In the genomic region with DNA sequence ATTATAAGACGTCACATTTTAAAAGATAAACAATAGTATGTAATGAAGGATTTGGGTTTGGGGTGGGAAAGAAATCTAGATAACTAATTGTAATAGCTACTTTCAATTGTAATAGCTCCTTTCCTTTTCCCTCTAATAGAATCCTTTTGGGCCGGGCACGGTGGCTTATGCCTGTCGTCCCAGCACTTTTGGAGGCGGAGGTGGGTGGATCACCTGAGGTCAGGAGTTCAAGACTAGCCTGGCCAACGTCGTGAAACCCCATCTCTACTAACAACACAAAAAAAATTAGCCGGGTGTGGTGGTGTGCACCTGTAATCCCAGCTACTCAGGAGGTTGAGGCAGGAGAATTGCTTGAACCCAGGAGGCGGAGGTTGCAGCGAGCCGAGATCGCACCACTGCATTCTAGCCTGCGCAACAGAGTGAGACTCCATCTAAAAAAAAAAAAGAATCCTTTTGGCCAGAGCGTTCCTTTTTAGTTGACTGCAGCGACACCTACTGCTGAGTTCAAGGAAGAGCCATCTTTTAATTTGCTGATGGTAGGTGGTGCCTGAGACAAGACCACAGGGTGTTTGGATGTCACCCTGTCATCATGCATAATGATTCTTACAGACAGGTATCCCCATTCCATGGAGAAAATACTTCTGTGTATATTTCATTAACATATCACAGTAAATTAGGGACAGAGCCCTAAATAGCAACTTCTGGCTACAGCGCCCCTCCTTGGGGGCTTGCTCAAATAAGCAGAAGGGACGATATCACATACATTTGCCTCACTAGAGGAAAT, we compare ENCODE assay signal across 8 cellular contexts.
DNase-seq lines count a peak whose midpoint lies in the region; ATAC-seq and TF ChIP-seq lines count a peak whose summit lies in the region.

No MANE protein-coding gene starts in this region.

- 31% methylated on average over 15 of the region's 17 CpGs for WGBS in esophagus muscularis mucosa
- WGBS in testis, 2 donors = 42 to 48% methylated on average over 17 of the region's 17 CpGs

- peaks cover 9 to 12% (median 12%) of the 10 kb centered on the region in 3 donors for H3K27me3 Mint-ChIP-seq in naive B cell

- peaks cover 0 to 4% (median 0%) of the 10 kb centered on the region in 7 donors for H3K9me3 Mint-ChIP-seq in naive B cell

- H3K4me1 ChIP-seq in BE2C (no peaks in the 10 kb centered on the region), esophagus muscularis mucosa (peaks cover 3 to 11% (median 5%) of the 10 kb centered on the region in 4 donors), testis (no peaks in the 10 kb centered on the region)

- H3K27ac ChIP-seq in esophagus muscularis mucosa (replicated peaks in 1 of 4) = no peak overlapping the region
- no peak overlapping the region for H3K27ac ChIP-seq in testis

- ATAC-seq in GM18870 (IDR thresholded peaks at IDR 0.05; ENCODE audit: unreplicated experiment) (peak; percentile 69), HG03378 (IDR thresholded peaks at IDR 0.05; ENCODE audit: unreplicated experiment) (peak; percentile 81), naive B cell (ENCODE audit: low read depth in 2 of 2) (peak; percentile 32 to 50)

- TF ChIP-seq CTCF in BE2C (IDR thresholded peaks at IDR 0.05; ENCODE audit: low read depth, low read length) (peak; percentile 79), esophagus muscularis mucosa (IDR thresholded peaks at IDR 0.05) (peak; percentile 67 to 77 (median 76)), testis (IDR thresholded peaks at IDR 0.05) (peak; percentile 47 to 70 (median 62))

- H3K36me3 ChIP-seq in BE2C = no peaks in the 10 kb centered on the region
- H3K36me3 ChIP-seq in esophagus muscularis mucosa = no peaks in the 10 kb centered on the region
- no peaks in the 10 kb centered on the region for H3K36me3 ChIP-seq in testis (ENCODE audit: low read depth, missing control alignments)

- H3K36me3 Mint-ChIP-seq in naive B cell = no peaks in the 10 kb centered on the region

- no peak for TF ChIP-seq POLR2A in esophagus muscularis mucosa (IDR thresholded peaks at IDR 0.05; ENCODE audit: low read depth)
- no peak for TF ChIP-seq POLR2A in testis (IDR thresholded peaks at IDR 0.05)

- no peaks in the 10 kb centered on the region for H3K9me3 ChIP-seq in BE2C
- no peaks in the 10 kb centered on the region for H3K9me3 ChIP-seq in esophagus muscularis mucosa
- H3K9me3 ChIP-seq in testis = no peaks in the 10 kb centered on the region

- no peak overlapping the region for H3K4me3 ChIP-seq in BE2C (ENCODE audit: low read depth, low read length)
- H3K4me3 ChIP-seq in esophagus muscularis mucosa = peak overlapping the region; percentile 5 to 40 (median 30)
- no peak overlapping the region for H3K4me3 ChIP-seq in testis

- peak; percentile 60 for DNase-seq in BE2C
- peak; percentile 82 for DNase-seq in NCI-H2227 treated with DMSO at 0.1 percent for 48 hours (lab: John Stamatoyannopoulos, UW)
- peak; percentile 60 for DNase-seq in activated CD4-positive, alpha-beta T cell treated with anti-CD3 and anti-CD28 coated beads for 48 hours
- no peak for DNase-seq in esophagus muscularis mucosa (ENCODE audit: extremely low spot score)
- DNase-seq in naive B cell = peak; percentile 18
- DNase-seq in testis = peak; percentile 47

- H3K27me3 ChIP-seq in BE2C = peaks cover 5% of the 10 kb centered on the region; the same call in 1 of the 2 replicates
- no peaks in the 10 kb centered on the region for H3K27me3 ChIP-seq in esophagus muscularis mucosa
- no peaks in the 10 kb centered on the region for H3K27me3 ChIP-seq in testis

- intact Hi-C loops in esophagus muscularis mucosa (cut with DNase I) = loop anchor here (2.0 kb wide), 1 partner anchor 586 kb away; no protein-coding TSS in a partner anchor
- intact Hi-C loops in testis (cut with DNase I; ENCODE audit: low total_unique reads) = no loop called here

- H3K27ac Mint-ChIP-seq in naive B cell = peak overlapping the region in 1 of 6 donors; percentile 39

- H3K4me1 Mint-ChIP-seq in naive B cell = peaks cover 0 to 3% (median 0%) of the 10 kb centered on the region in 3 donors

- no peak overlapping the region for H3K4me3 Mint-ChIP-seq in naive B cell

- TF ChIP-seq EP300 in esophagus muscularis mucosa (IDR thresholded peaks at IDR 0.05) = no peak

Comparison
In these comparisons a context has a peak if more than half of its experiments do, and no peak if none do; other contexts are left out.
1. H3K4me3 ChIP-seq: peak in esophagus muscularis mucosa (4 of 4); none in BE2C (single experiment) and testis (0 of 2).
2. Peak in every context shown above with its lines, with median percentiles within 50 percentile points of each other: CTCF ChIP-seq and ATAC-seq.